ENCODE assay signal across 8 cellular contexts in genomic region chr17:2215616-2216364, GRCh38.
DNase-seq lines count a peak whose midpoint lies in the region; ATAC-seq, FAIRE-seq and TF ChIP-seq lines count a peak whose summit lies in the region.

No MANE protein-coding gene starts in this region.

- peak overlapping the region; percentile 83 for H3K27ac ChIP-seq in muscle layer of colon (ENCODE audit: low read depth, low read length)

- H3K9ac ChIP-seq in muscle layer of colon (ENCODE audit: low read length), result peak overlapping the region; percentile 21

- ATAC-seq in GM19397 (IDR thresholded peaks at IDR 0.05; ENCODE audit: unreplicated experiment), result peak; percentile 84
- ATAC-seq in stimulated activated naive CD8-positive, alpha-beta T cell treated with anti-CD3 and anti-CD28 coated beads, Interleukin-15, Interleukin-2, amounts not matched to agents 100 U/mL and 50 U/mL, for 24 hours, result peak; percentile 99

- no peaks in the 10 kb centered on the region for H3K27me3 ChIP-seq in muscle layer of colon (ENCODE audit: control insufficient read depth in 1 of 2, insufficient read depth in 2 of 2, low read length in 2 of 2)

- H3K9me3 ChIP-seq in muscle layer of colon (ENCODE audit: low read length), result no peaks in the 10 kb centered on the region

- H3K4me3 ChIP-seq in AG10803 (ENCODE audit: low read length) (peak overlapping the region; percentile 51), muscle layer of colon (ENCODE audit: low read depth in 1 of 2, low read length in 2 of 2) (no peak overlapping the region)

- peaks cover 52% of the 10 kb centered on the region for H3K4me1 ChIP-seq in muscle layer of colon (ENCODE audit: insufficient read depth, low read length)

- DNase-seq in AG10803 (ENCODE audit: low read depth) (peak; percentile 99), HTR-8/SVneo (ENCODE audit: insufficient read length, low spot score) (peak; percentile 50), NCI-H2081 treated with DMSO at 0.1 percent for 48 hours (lab: John Stamatoyannopoulos, UW) (no peak)
- peak; percentile 64 to 73 for DNase-seq in activated CD4-positive, alpha-beta T cell treated with anti-CD3 and anti-CD28 coated beads, Interleukin-2, amount 50 U/mL, for 48 hours
- DNase-seq in effector CD4-positive, alpha-beta T cell, result peak; percentile 58
- DNase-seq in stimulated activated naive CD8-positive, alpha-beta T cell treated with anti-CD3 and anti-CD28 coated beads, Interleukin-15, Interleukin-2, amounts not matched to agents 100 U/mL and 50 U/mL, for 24 hours, result peak; percentile 69

- FAIRE-seq in HTR-8/SVneo (lab: Jason Lieb, UNC), result no peak

- 0 out of 2 replicates have a peak, but pooled peaks have one; percentile 3 for TF ChIP-seq CTCF in AG10803 (conservative IDR thresholded peaks at IDR 0.05; ENCODE audit: low read length)

- H3K36me3 ChIP-seq in muscle layer of colon (ENCODE audit: insufficient read depth, low read length), result peaks cover 6% of the 10 kb centered on the region
